20 cellular contexts compared by ENCODE assay signal in genomic region chr5:38329132-38329715, GRCh38.
DNase-seq lines count a peak whose midpoint lies in the region; ATAC-seq and TF ChIP-seq lines count a peak whose summit lies in the region.
"Had no signal": no experiment of that assay in that cellular context is flagged by ENCODE, and none has a peak within 500 bp of the region (broad histone marks: within the 10 kb centered on the region; RNA-seq: fewer than 3 reads in every experiment).

No MANE protein-coding gene starts in this region.

- DNase-seq in AG08395 (ENCODE audit: low spot score) (peak; percentile 29), HS-27A (ENCODE audit: low read depth) (peak; percentile 60), WERI-Rb-1 (peak; percentile 72), iPS-NIHi11 (ENCODE audit: low spot score) (peak; percentile 28), OCI-M1 (lab: John Stamatoyannopoulos, UW) (no peak), NCI-H345 (lab: John Stamatoyannopoulos, UW) (no peak)
- DNase-seq: activated T-cell treated with anti-CD3 and anti-CD28 coated beads, Interleukin-2, amount 50 U/mL, for 24 hours; AML-193; Kasumi-1; naive thymus-derived CD8-positive, alpha-beta T cell; NCI-H2029 treated with DMSO at 0.1 percent for 48 hours; NCI-H774; stimulated activated CD4-positive, alpha-beta T cell treated with anti-CD3 and anti-CD28 coated beads, Interleukin-4, amount 100 ng/mL, for 1 hour; stimulated activated naive CD4-positive, alpha-beta T cell had no signal

- no peaks in the 10 kb centered on the region; the same call in 1 of the 2 replicates for H3K36me3 ChIP-seq in WERI-Rb-1
- H3K36me3 ChIP-seq: gastroesophageal sphincter had no signal

- no peaks in the 10 kb centered on the region for H3K9me3 ChIP-seq in WERI-Rb-1 (ENCODE audit: severe bottlenecking)
- H3K9me3 ChIP-seq: gastroesophageal sphincter had no signal

- peak overlapping the region; percentile 87 for H3K27ac ChIP-seq in WERI-Rb-1
- H3K27ac ChIP-seq: gastroesophageal sphincter, SK-N-MC had no signal

- no peak overlapping the region for H3K4me3 ChIP-seq in WERI-Rb-1 (ENCODE audit: low read depth, low read length)
- H3K4me3 ChIP-seq: gastroesophageal sphincter, GM12878, SK-N-MC had no signal

- no peak for TF ChIP-seq CTCF in WERI-Rb-1 (IDR thresholded peaks at IDR 0.05; ENCODE audit: low read depth, low read length)

- ATAC-seq in GM19467 (IDR thresholded peaks at IDR 0.05; ENCODE audit: unreplicated experiment) = no peak
- no peak for ATAC-seq in GM21723 (IDR thresholded peaks at IDR 0.05; ENCODE audit: unreplicated experiment)
- ATAC-seq: gastroesophageal sphincter; GM12878; left lobe of liver; naive thymus-derived CD8-positive, alpha-beta T cell had no signal

- H3K27me3 ChIP-seq in WERI-Rb-1 (ENCODE audit: insufficient read depth, low read depth, severe bottlenecking) = no peaks in the 10 kb centered on the region
- H3K27me3 ChIP-seq: gastroesophageal sphincter had no signal

Comparison
In these comparisons a context has a peak if more than half of its experiments do, and no peak if none do; other contexts are left out.
1. DNase-seq: peak in AG08395 (single experiment), HS-27A (single experiment), WERI-Rb-1 (single experiment) and iPS-NIHi11 (single experiment); none in OCI-M1 (single experiment) and NCI-H345 (single experiment).